Comparison of ENCODE assay signal across 1 cellular context in genomic region chr2:23529659-23530058, GRCh38.
TF ChIP-seq lines count a peak whose summit lies in the region.

No MANE protein-coding gene starts in this region.

TF ChIP-seq in H1, 55 proteins besides CTCF, POLR2A, EP300 and RAD21:
- TF ChIP-seq FOSL1 (IDR thresholded peaks at IDR 0.05; ENCODE audit: insufficient read depth, low read depth, low read length) (no peak), EGR1 (IDR thresholded peaks at IDR 0.05; ENCODE audit: borderline replicate concordance, low read depth, low read length) (no peak), RNF2 (IDR thresholded peaks at IDR 0.05; ENCODE audit: borderline replicate concordance, low read depth, low read length, missing control alignments, poor library complexity, severe bottlenecking) (no peak), SRF (IDR thresholded peaks at IDR 0.05; ENCODE audit: low read depth, low read length) (no peak), HDAC2 (IDR thresholded peaks at IDR 0.05; ENCODE audit: borderline replicate concordance in 1 of 2, low read depth in 2 of 2, low read length in 2 of 2) (no peak), USF2 (IDR thresholded peaks at IDR 0.05; ENCODE audit: low read length) (no peak), NANOG (IDR thresholded peaks at IDR 0.05; ENCODE audit: insufficient read depth, low read depth, low read length, poor library complexity, severe bottlenecking) (no peak), MAX (IDR thresholded peaks at IDR 0.05) (no peak), SAP30 (IDR thresholded peaks at IDR 0.05; ENCODE audit: insufficient read depth, insufficient replicate concordance, low read length) (no peak), ATF3 (IDR thresholded peaks at IDR 0.05; ENCODE audit: insufficient read depth, low read depth, low read length) (no peak), KDM1A (IDR thresholded peaks at IDR 0.05; ENCODE audit: borderline replicate concordance, low read length) (no peak), SP4 (IDR thresholded peaks at IDR 0.05; ENCODE audit: low read length) (no peak), CREB1 (IDR thresholded peaks at IDR 0.05) (no peak), POLR2AphosphoS5 (IDR thresholded peaks at IDR 0.05; ENCODE audit: low read depth, low read length) (no peak), TAF7 (optimal IDR thresholded peaks at IDR 0.05; ENCODE audit: borderline replicate concordance, low read depth, low read length) (no peak)
